In the genomic region with DNA sequence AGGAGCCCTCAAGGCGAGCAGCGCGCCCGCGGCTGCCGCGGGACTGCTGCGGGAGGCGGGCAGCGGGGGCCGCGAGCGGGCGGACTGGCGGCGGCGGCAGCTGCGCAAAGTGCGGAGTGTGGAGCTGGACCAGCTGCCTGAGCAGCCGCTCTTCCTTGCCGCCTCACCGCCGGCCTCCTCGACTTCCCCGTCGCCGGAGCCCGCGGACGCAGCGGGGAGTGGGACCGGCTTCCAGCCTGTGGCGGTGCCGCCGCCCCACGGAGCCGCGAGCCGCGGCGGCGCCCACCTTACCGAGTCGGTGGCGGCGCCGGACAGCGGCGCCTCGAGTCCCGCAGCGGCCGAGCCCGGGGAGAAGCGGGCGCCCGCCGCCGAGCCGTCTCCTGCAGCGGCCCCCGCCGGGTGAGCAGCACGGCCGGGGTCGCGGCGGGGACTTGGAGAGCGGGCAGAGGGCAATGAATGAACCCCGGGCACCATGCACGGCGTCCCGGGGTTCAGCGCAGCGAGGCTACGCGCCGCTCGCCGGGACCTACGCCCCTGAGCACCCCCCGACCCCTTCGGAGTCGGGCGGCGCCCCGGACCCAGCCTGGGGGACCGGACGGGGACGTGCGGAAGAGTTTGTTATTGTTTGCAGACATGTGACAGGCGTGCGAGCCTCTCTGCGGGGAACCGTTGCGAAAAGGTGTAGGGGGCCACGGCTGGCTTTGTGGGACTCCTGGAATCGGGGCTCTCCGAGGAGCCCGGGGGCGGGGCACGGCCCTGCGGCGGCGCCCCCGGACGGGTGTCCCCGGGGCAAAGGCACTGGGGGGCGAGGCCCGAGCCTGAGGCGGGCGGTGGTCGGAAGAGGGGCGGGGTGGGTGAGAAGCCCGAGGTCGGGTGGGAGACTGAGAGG, we compare ENCODE assay signal across 2 cellular contexts.
TF ChIP-seq lines count a peak whose summit lies in the region.

No MANE protein-coding gene starts in this region.

TF ChIP-seq in GM23338, 12 proteins besides CTCF, POLR2A, EP300 and RAD21:
- TF ChIP-seq NANOG (IDR thresholded peaks at IDR 0.05; ENCODE audit: borderline replicate concordance) (no peak), EZH2 (IDR thresholded peaks at IDR 0.05; ENCODE audit: low read depth, unreplicated experiment) (no peak)

TF ChIP-seq in H1, 55 proteins besides CTCF, POLR2A, EP300 and RAD21:
- TF ChIP-seq NANOG (IDR thresholded peaks at IDR 0.05; ENCODE audit: insufficient read depth, low read depth, low read length, poor library complexity, severe bottlenecking) (no peak), RBBP5 (IDR thresholded peaks at IDR 0.05; ENCODE audit: borderline replicate concordance, low read depth, low read length) (peak; percentile 67; the same call in 1 of the 2 replicates), CBX5 (IDR thresholded peaks at IDR 0.05; ENCODE audit: low read depth, low read length) (no peak), NRF1 (IDR thresholded peaks at IDR 0.05; ENCODE audit: low read depth, low read length) (no peak), BACH1 (IDR thresholded peaks at IDR 0.05; ENCODE audit: low read length) (no peak), KDM5A (IDR thresholded peaks at IDR 0.05; ENCODE audit: low read length) (no peak), KDM4A (IDR thresholded peaks at IDR 0.05; ENCODE audit: low read depth, low read length, severe bottlenecking) (peak; percentile 64), PHF8 (conservative IDR thresholded peaks at IDR 0.05; ENCODE audit: low read depth, low read length) (peak; percentile 45; the same call in 1 of the 2 replicates), USF2 (IDR thresholded peaks at IDR 0.05; ENCODE audit: low read length) (no peak), KDM1A (IDR thresholded peaks at IDR 0.05; ENCODE audit: borderline replicate concordance, low read length) (no peak), TEAD4 (IDR thresholded peaks at IDR 0.05; ENCODE audit: low read depth, low read length) (no peak), HDAC6 (IDR thresholded peaks at IDR 0.05; ENCODE audit: low read depth, low read length) (no peak), SIN3A (conservative IDR thresholded peaks at IDR 0.05 in 1 of 2, IDR thresholded peaks at IDR 0.05 in 1 of 2; ENCODE audit: low read depth in 1 of 2, low read length in 2 of 2) (0 out of 4 replicates have a peak, but pooled peaks of 1 of the 2 experiments have one; percentile 29), CHD7 (IDR thresholded peaks at IDR 0.05; ENCODE audit: insufficient replicate concordance, low read length) (no peak), ASH2L (IDR thresholded peaks at IDR 0.05; ENCODE audit: low read length) (peak; percentile 38), CREB1 (IDR thresholded peaks at IDR 0.05) (no peak), CHD1 (IDR thresholded peaks at IDR 0.05; ENCODE audit: low read depth, low read length) (no peak)
